ENCODE assay signal across 8 cellular contexts in genomic region chr20:53943522-53944291, GRCh38.
DNase-seq lines count a peak whose midpoint lies in the region; ATAC-seq and TF ChIP-seq lines count a peak whose summit lies in the region.

No MANE protein-coding gene starts in this region.

- H3K27ac ChIP-seq in foreskin keratinocyte, result no peak overlapping the region

- peak; percentile 21 for DNase-seq in NCI-H2107 treated with DMSO at 0.1 percent for 48 hours (lab: John Stamatoyannopoulos, UW; ENCODE audit: unreplicated experiment)
- DNase-seq in NCI-H2107 (lab: John Stamatoyannopoulos, UW), result no peak
- DNase-seq in NAMALWA (ENCODE audit: low spot score), result peak; percentile 67
- peak; percentile 69 for DNase-seq in activated CD8-positive, alpha-beta T cell treated with anti-CD3 and anti-CD28 coated beads for 36 hours
- DNase-seq in foreskin keratinocyte, result no peak
- DNase-seq in stimulated activated naive B cell treated with anti-CD40 and anti-IgM and Interleukin-4, amounts not matched to agents 10 μg/mL and 1 μg/mL and 100 μg/mL, for 72 hours, result no peak
- DNase-seq in posterior vena cava (ENCODE audit: low spot score), result no peak

- no peak overlapping the region for H3K27ac Mint-ChIP-seq in activated CD8-positive, alpha-beta T cell treated with anti-CD3 and anti-CD28 coated beads for 36 hours
- H3K27ac Mint-ChIP-seq in stimulated activated naive B cell treated with anti-CD40 and anti-IgM and Interleukin-4, amounts not matched to agents 10 μg/mL and 1 μg/mL and 100 μg/mL, for 72 hours, result no peak overlapping the region

- no peaks in the 10 kb centered on the region for H3K36me3 Mint-ChIP-seq in activated CD8-positive, alpha-beta T cell treated with anti-CD3 and anti-CD28 coated beads for 36 hours (ENCODE audit: low read depth)
- no peaks in the 10 kb centered on the region for H3K36me3 Mint-ChIP-seq in stimulated activated naive B cell treated with anti-CD40 and anti-IgM and Interleukin-4, amounts not matched to agents 10 μg/mL and 1 μg/mL and 100 μg/mL, for 72 hours

- ATAC-seq in activated CD8-positive, alpha-beta T cell treated with anti-CD3 and anti-CD28 coated beads for 36 hours, result peak; percentile 45
- no peak for ATAC-seq in foreskin keratinocyte
- peak in 1 of 2 donors; percentile 28 for ATAC-seq in stimulated activated naive B cell treated with anti-CD40 and anti-IgM and Interleukin-4, amounts not matched to agents 10 μg/mL and 1 μg/mL and 100 μg/mL, for 72 hours (replicated peaks)
- no peak for ATAC-seq in HG02884 (IDR thresholded peaks at IDR 0.05; ENCODE audit: unreplicated experiment)

- peak; percentile 74 for TF ChIP-seq CTCF in activated CD8-positive, alpha-beta T cell treated with anti-CD3 and anti-CD28 coated beads for 36 hours (IDR thresholded peaks at IDR 0.05)
- peak; percentile 75 for TF ChIP-seq CTCF in foreskin keratinocyte (conservative IDR thresholded peaks at IDR 0.05)

- H3K4me3 Mint-ChIP-seq in activated CD8-positive, alpha-beta T cell treated with anti-CD3 and anti-CD28 coated beads for 36 hours, result peak overlapping the region; percentile 16
- H3K4me3 Mint-ChIP-seq in stimulated activated naive B cell treated with anti-CD40 and anti-IgM and Interleukin-4, amounts not matched to agents 10 μg/mL and 1 μg/mL and 100 μg/mL, for 72 hours, result peak overlapping the region; percentile 22 to 60

- POLR2A ChIA-PET in activated CD8-positive, alpha-beta T cell treated with anti-CD3 and anti-CD28 coated beads for 36 hours (lab: Charles Lee), result interaction anchor here (0.6 kb wide), 1 partner anchor 798 kb away, joined by 3 read pairs; no protein-coding TSS in a partner anchor

- peaks cover 34% of the 10 kb centered on the region for H3K4me1 Mint-ChIP-seq in activated CD8-positive, alpha-beta T cell treated with anti-CD3 and anti-CD28 coated beads for 36 hours (ENCODE audit: low read depth)
- H3K4me1 Mint-ChIP-seq in stimulated activated naive B cell treated with anti-CD40 and anti-IgM and Interleukin-4, amounts not matched to agents 10 μg/mL and 1 μg/mL and 100 μg/mL, for 72 hours, result peaks cover 35 to 60% of the 10 kb centered on the region in 2 donors

- peaks cover under 1% of the 10 kb centered on the region for H3K4me1 ChIP-seq in foreskin keratinocyte

- intact Hi-C loops in activated CD8-positive, alpha-beta T cell treated with anti-CD3 and anti-CD28 coated beads for 36 hours (cut with micrococcal nuclease), result loop anchor here (10.0 kb wide), 1 partner anchor 529 kb away; no protein-coding TSS in a partner anchor
- intact Hi-C loops in posterior vena cava (cut with DNase I), result loop anchor here in 1 of 2 donors (5.0 kb wide), 1 partner anchor 366 kb away; no protein-coding TSS in a partner anchor

- no peaks in the 10 kb centered on the region for H3K27me3 ChIP-seq in foreskin keratinocyte

- H3K27me3 Mint-ChIP-seq in activated CD8-positive, alpha-beta T cell treated with anti-CD3 and anti-CD28 coated beads for 36 hours, result no peaks in the 10 kb centered on the region
- no peaks in the 10 kb centered on the region for H3K27me3 Mint-ChIP-seq in stimulated activated naive B cell treated with anti-CD40 and anti-IgM and Interleukin-4, amounts not matched to agents 10 μg/mL and 1 μg/mL and 100 μg/mL, for 72 hours

- no peaks in the 10 kb centered on the region for H3K9me3 Mint-ChIP-seq in activated CD8-positive, alpha-beta T cell treated with anti-CD3 and anti-CD28 coated beads for 36 hours
- no peaks in the 10 kb centered on the region for H3K9me3 Mint-ChIP-seq in stimulated activated naive B cell treated with anti-CD40 and anti-IgM and Interleukin-4, amounts not matched to agents 10 μg/mL and 1 μg/mL and 100 μg/mL, for 72 hours

- CTCF ChIA-PET in activated CD8-positive, alpha-beta T cell treated with anti-CD3 and anti-CD28 coated beads for 36 hours (lab: Charles Lee), result interaction anchor here (0.8 to 1.5 kb wide), 4 partner anchors 24 to 531 kb away, joined by 3 to 7 read pairs (median 4); no protein-coding TSS in a partner anchor

Comparison
In these comparisons a context has a peak if more than half of its experiments do, and no peak if none do; other contexts are left out.
1. DNase-seq: peak in NCI-H2107 treated with DMSO at 0.1 percent for 48 hours (single experiment), NAMALWA (single experiment) and activated CD8-positive, alpha-beta T cell treated with anti-CD3 and anti-CD28 coated beads for 36 hours (single experiment); none in NCI-H2107 (single experiment), foreskin keratinocyte (0 of 2), stimulated activated naive B cell treated with anti-CD40 and anti-IgM and Interleukin-4, amounts not matched to agents 10 μg/mL and 1 μg/mL and 100 μg/mL, for 72 hours (single experiment) and posterior vena cava (single experiment).